ENCODE assay signal across 9 cellular contexts in genomic region chr14:61813101-61813596, GRCh38. TPM values are rescaled to one million over a fixed set of nuclear protein-coding genes. Genes with fewer than 3 reads are reported as not detected.
DNase-seq lines count a peak whose midpoint lies in the region; ATAC-seq and TF ChIP-seq lines count a peak whose summit lies in the region.
"Had no signal": no experiment of that assay in that cellular context is flagged by ENCODE, and none has a peak within 500 bp of the region (broad histone marks: within the 10 kb centered on the region; RNA-seq: fewer than 3 reads in every experiment).

No MANE protein-coding gene starts in this region.

- H3K4me1 Mint-ChIP-seq in activated B cell treated with CpG ODN at 0.5 μM for 24 hours = peaks cover 11% of the 10 kb centered on the region

- H3K27me3 ChIP-seq in smooth muscle cell (ENCODE audit: low read depth) = peaks cover 59% of the 10 kb centered on the region

- DNase-seq in NCI-H345 (lab: John Stamatoyannopoulos, UW) (peak; percentile 5), NCI-H345 treated with DMSO at 0.1 percent for 48 hours (lab: John Stamatoyannopoulos, UW; ENCODE audit: unreplicated experiment) (no peak), activated B cell treated with CpG ODN at 0.5 μM for 24 hours (no peak), smooth muscle cell (lab: John Stamatoyannopoulos, UW; ENCODE audit: unreplicated experiment) (no peak), posterior vena cava (ENCODE audit: low spot score) (no peak), DMS153 (lab: John Stamatoyannopoulos, UW) (no peak)
- DNase-seq: NCI-H1092 had no signal

- TF ChIP-seq CTCF in activated B cell treated with CpG ODN at 0.5 μM for 24 hours (IDR thresholded peaks at IDR 0.05) (no peak), smooth muscle cell (IDR thresholded peaks at IDR 0.05; ENCODE audit: borderline replicate concordance, insufficient read depth, poor library complexity, severe bottlenecking) (no peak)

- no peak overlapping the region for H3K27ac ChIP-seq in smooth muscle cell (ENCODE audit: low read depth)

- CTCF ChIA-PET in activated B cell treated with CpG ODN at 0.5 μM for 24 hours (lab: Charles Lee) = no interaction called here

- H3F3A ChIP-seq in smooth muscle cell (ENCODE audit: low read depth) = no peaks in the 10 kb centered on the region

- H3K4me1 ChIP-seq in smooth muscle cell (ENCODE audit: low read depth) = no peaks in the 10 kb centered on the region

- no peak overlapping the region for H3K9ac ChIP-seq in smooth muscle cell (ENCODE audit: low read depth)

- H3K27ac Mint-ChIP-seq in activated B cell treated with CpG ODN at 0.5 μM for 24 hours = no peak overlapping the region

- no peaks in the 10 kb centered on the region for H4K20me1 ChIP-seq in smooth muscle cell (ENCODE audit: low read depth)

- ATAC-seq in activated B cell treated with CpG ODN at 0.5 μM for 24 hours (ENCODE audit: low read depth) (no peak), HG03469 (IDR thresholded peaks at IDR 0.05; ENCODE audit: unreplicated experiment) (no peak)

- peak overlapping the region; percentile 92 for H3K4me2 ChIP-seq in smooth muscle cell

- H2AFZ ChIP-seq in smooth muscle cell (ENCODE audit: low read depth) = peak overlapping the region; percentile 72

- POLR2A ChIA-PET in activated B cell treated with CpG ODN at 0.5 μM for 24 hours (lab: Charles Lee) = interaction anchor here (0.7 to 0.9 kb wide), 2 partner anchors 51 to 61 kb away, joined by 4 to 9 read pairs; partner anchors contain the start of gene SNAPC1

- H3K79me2 ChIP-seq in smooth muscle cell (ENCODE audit: low read depth) = no peaks in the 10 kb centered on the region

- H3K9me3 Mint-ChIP-seq in activated B cell treated with CpG ODN at 0.5 μM for 24 hours = no peaks in the 10 kb centered on the region

- intact Hi-C loops in activated B cell treated with CpG ODN at 0.5 μM for 24 hours (cut with micrococcal nuclease) (no loop called here), posterior vena cava (cut with DNase I) (no loop called here)

- no peaks in the 10 kb centered on the region for H3K36me3 Mint-ChIP-seq in activated B cell treated with CpG ODN at 0.5 μM for 24 hours (ENCODE audit: low read depth)

- H3K4me3 Mint-ChIP-seq in activated B cell treated with CpG ODN at 0.5 μM for 24 hours = peak overlapping the region; percentile 63

- peak overlapping the region; percentile 74 for H3K4me3 ChIP-seq in iPS-11a (ENCODE audit: low read depth, low read length)
- peak overlapping the region; percentile 59 for H3K4me3 ChIP-seq in smooth muscle cell

- no peaks in the 10 kb centered on the region for H3K36me3 ChIP-seq in smooth muscle cell (ENCODE audit: low read depth)

- peaks cover 53% of the 10 kb centered on the region for H3K27me3 Mint-ChIP-seq in activated B cell treated with CpG ODN at 0.5 μM for 24 hours

- WGBS in smooth muscle cell (ENCODE audit: low lambda C conversion rate) = 18% methylated on average over 25 of the region's 25 CpGs

- H3K9me3 ChIP-seq in smooth muscle cell (replicated peaks; ENCODE audit: low read depth) = no peaks in the 10 kb centered on the region

RNA-seq across cellular contexts. Expression of gene SYT16, which starts 0.6 kb away (rescaled TPM):
- 0.05 and 0.09 TPM in 2 replicates for total RNA-seq in activated B cell treated with CpG ODN at 0.5 μM for 24 hours
- total RNA-seq in smooth muscle cell = 1.0 and 2.4 TPM in 2 replicates
- polyA plus RNA-seq in smooth muscle cell = 1.1 TPM in 1 of 2 replicates, not detected in the other
- total RNA-seq in posterior vena cava = under 1 TPM in 1 of 2 donors, not detected in 1; 0.19 TPM

RNA-seq across cellular contexts. Expression of gene SNAPC1, which starts 50.9 kb away (rescaled TPM):
- total RNA-seq in activated B cell treated with CpG ODN at 0.5 μM for 24 hours (5.2 TPM in 2 replicates), smooth muscle cell (13.3 and 13.5 TPM in 2 replicates), posterior vena cava (1 to 10 TPM; 5.3 to 6.8 TPM)
- 6.1 and 8.4 TPM in 2 replicates for polyA plus RNA-seq in smooth muscle cell
